ENCODE assay signal across 21 cellular contexts in the genomic region with DNA sequence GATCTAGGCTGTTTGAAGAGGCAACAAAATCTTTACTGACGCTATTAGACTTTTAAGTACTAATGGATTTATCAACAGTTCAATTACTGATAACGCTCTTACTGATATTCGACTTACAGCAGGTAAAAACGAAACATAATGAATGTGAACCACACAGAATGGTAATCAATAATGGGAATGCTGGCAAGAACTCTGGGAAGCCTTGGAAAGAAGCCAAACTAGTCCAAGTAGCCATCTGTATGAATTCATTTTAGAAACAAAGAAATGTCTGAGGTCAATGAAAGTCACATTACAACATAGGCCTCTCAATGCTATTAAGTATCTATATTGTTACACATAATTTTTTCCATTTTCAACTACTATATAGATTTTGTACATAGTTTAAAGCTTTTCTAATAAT.
A peak's percentile ranks its signal among the peaks of the same experiment; 100 is the strongest.
DNase-seq lines count a peak whose midpoint lies in the region; ATAC-seq, FAIRE-seq and TF ChIP-seq lines count a peak whose summit lies in the region.
"Had no signal": no experiment of that assay in that cellular context is flagged by ENCODE, and none has a peak within 500 bp of the region (broad histone marks: within the 10 kb centered on the region; RNA-seq: fewer than 3 reads in every experiment).

No MANE protein-coding gene starts in this region.

- H3K4me1 ChIP-seq in endothelial cell of umbilical vein (ENCODE audit: control insufficient read depth, extremely low read depth, insufficient read depth, low read length) (peaks cover 32% of the 10 kb centered on the region), esophagus muscularis mucosa (no peaks in the 10 kb centered on the region)

- DNase-seq in NCI-H748 (lab: John Stamatoyannopoulos, UW; ENCODE audit: unreplicated experiment): peak; percentile 1
- no peak for DNase-seq in NCI-H748 treated with DMSO at 0.1 percent for 48 hours (lab: John Stamatoyannopoulos, UW)
- DNase-seq in NCI-H446 (lab: John Stamatoyannopoulos, UW): peak; percentile 5 to 43
- DNase-seq in endothelial cell of umbilical vein (ENCODE audit: low read depth, low spot score): peak; percentile 26
- peak; percentile 6 for DNase-seq in pons (ENCODE audit: low spot score)
- no peak for DNase-seq in NK-92 (lab: John Stamatoyannopoulos, UW; ENCODE audit: unreplicated experiment)
- DNase-seq in esophagus muscularis mucosa (ENCODE audit: extremely low spot score): no peak
- DNase-seq: CD8-positive, alpha-beta memory T cell; GF-D8; Kasumi-1; NCI-H1417 treated with DMSO at 0.1 percent for 48 hours; NCI-H2081 treated with DMSO at 0.1 percent for 48 hours; NCI-H510A; OCI-M1; T-helper 2 cell had no signal

- no peak for ATAC-seq in GM21447 (IDR thresholded peaks at IDR 0.05; ENCODE audit: unreplicated experiment)
- ATAC-seq: A549 had no signal

- no TSS peak for BruUV-seq in endothelial cell of umbilical vein (replicated peaks; lab: Mats Ljungman, UMichigan)

- H3K79me2 ChIP-seq in endothelial cell of umbilical vein (ENCODE audit: control insufficient read depth, insufficient read depth, low read length): no peaks in the 10 kb centered on the region

- no peaks in the 10 kb centered on the region for H3K36me3 ChIP-seq in endothelial cell of umbilical vein (ENCODE audit: control insufficient read depth in 2 of 2, extremely low read depth in 1 of 2, insufficient read depth in 2 of 2, low read length in 2 of 2)
- H3K36me3 ChIP-seq in esophagus muscularis mucosa: peaks cover 10 to 35% (median 17%) of the 10 kb centered on the region in 4 donors

- intact Hi-C loops in endothelial cell of umbilical vein (cut with micrococcal nuclease) (no loop called here), esophagus muscularis mucosa (cut with DNase I) (no loop called here)

- no peaks in the 10 kb centered on the region for H3K9me1 ChIP-seq in endothelial cell of umbilical vein (replicated peaks; ENCODE audit: control insufficient read depth, extremely low read depth, insufficient read depth, low read length)

- TF ChIP-seq CTCF in endothelial cell of umbilical vein (IDR thresholded peaks at IDR 0.05; ENCODE audit: extremely low read depth in 1 of 2, insufficient read depth in 1 of 2, low read depth in 1 of 2, low read length in 2 of 2): no peak
- TF ChIP-seq CTCF in esophagus muscularis mucosa (IDR thresholded peaks at IDR 0.05): no peak

- no peaks in the 10 kb centered on the region for H3K27me3 ChIP-seq in endothelial cell of umbilical vein (ENCODE audit: control insufficient read depth in 2 of 2, insufficient read depth in 2 of 2, low read length in 2 of 2)
- H3K27me3 ChIP-seq in esophagus muscularis mucosa: no peaks in the 10 kb centered on the region
- H3K27me3 ChIP-seq: BLaER1 treated with 17β-estradiol and CSF1 and Interleukin-3, amounts not matched to agents 10 nM and 100 nM had no signal

- CTCF ChIA-PET in endothelial cell of umbilical vein (lab: Charles Lee): interaction anchor here (0.9 to 1.0 kb wide), 2 partner anchors 44 to 329 kb away, joined by 3 read pairs; no protein-coding TSS in a partner anchor

- H3K9me3 ChIP-seq in endothelial cell of umbilical vein (replicated peaks; ENCODE audit: control insufficient read depth, insufficient read depth, low read length) (no peaks in the 10 kb centered on the region), esophagus muscularis mucosa (no peaks in the 10 kb centered on the region)
- H3K9me3 ChIP-seq: A549 had no signal

- no peak for FAIRE-seq in endothelial cell of umbilical vein (lab: Jason Lieb, UNC)
- FAIRE-seq: GM18507, H1 had no signal

- no peak overlapping the region for H3K4me3 ChIP-seq in endothelial cell of umbilical vein (replicated peaks in 1 of 3; ENCODE audit: insufficient read depth in 1 of 3, low read depth in 1 of 3, low read length in 3 of 3)
- H3K4me3 ChIP-seq in esophagus muscularis mucosa: no peak overlapping the region
- H3K4me3 ChIP-seq: A549; BLaER1 treated with 17β-estradiol and CSF1 and Interleukin-3, amounts not matched to agents 10 nM and 100 nM had no signal

- H3K27ac ChIP-seq in endothelial cell of umbilical vein (ENCODE audit: insufficient read depth, low read depth, low read length) (no peak overlapping the region), esophagus muscularis mucosa (replicated peaks in 1 of 4) (no peak overlapping the region)
- H3K27ac ChIP-seq: A549; BLaER1 treated with 17β-estradiol and CSF1 and Interleukin-3, amounts not matched to agents 10 nM and 100 nM; RWPE1 had no signal

- POLR2A ChIA-PET in endothelial cell of umbilical vein (lab: Charles Lee): no interaction called here

- H3K9ac ChIP-seq in endothelial cell of umbilical vein (replicated peaks; ENCODE audit: extremely low read depth, insufficient read depth, low read length): no peak overlapping the region
- H3K9ac ChIP-seq: BLaER1 treated with 17β-estradiol and CSF1 and Interleukin-3, amounts not matched to agents 10 nM and 100 nM had no signal

- WGBS in esophagus muscularis mucosa: 81% methylated on average over 4 of the region's 4 CpGs

- TF ChIP-seq EP300 in esophagus muscularis mucosa (IDR thresholded peaks at IDR 0.05): no peak

- H2AFZ ChIP-seq in endothelial cell of umbilical vein (ENCODE audit: low read depth, low read length): no peak overlapping the region

- TF ChIP-seq POLR2A in endothelial cell of umbilical vein (IDR thresholded peaks at IDR 0.05; ENCODE audit: low read depth, low read length): no peak
- TF ChIP-seq POLR2A in esophagus muscularis mucosa (IDR thresholded peaks at IDR 0.05; ENCODE audit: low read depth): no peak

- no peak overlapping the region for H3K4me2 ChIP-seq in endothelial cell of umbilical vein (ENCODE audit: insufficient read depth, low read length)
- H3K4me2 ChIP-seq: A549; BLaER1 treated with 17β-estradiol and CSF1 and Interleukin-3, amounts not matched to agents 10 nM and 100 nM had no signal

- H4K20me1 ChIP-seq in endothelial cell of umbilical vein (replicated peaks; ENCODE audit: control insufficient read depth, extremely low read depth, insufficient read depth, low read length): no peaks in the 10 kb centered on the region

- dilution Hi-C loops in endothelial cell of umbilical vein (cut with MboI; ENCODE audit: extremely low pct_ligation_motif_present, low sequenced_read_pairs): no loop called here

TF ChIP-seq in endothelial cell of umbilical vein, 7 proteins besides CTCF, POLR2A, EP300 and RAD21:
- TF ChIP-seq FOS (IDR thresholded peaks at IDR 0.05; ENCODE audit: borderline replicate concordance, insufficient read depth, low read length): no peak
- TF ChIP-seq, protein P1, sequence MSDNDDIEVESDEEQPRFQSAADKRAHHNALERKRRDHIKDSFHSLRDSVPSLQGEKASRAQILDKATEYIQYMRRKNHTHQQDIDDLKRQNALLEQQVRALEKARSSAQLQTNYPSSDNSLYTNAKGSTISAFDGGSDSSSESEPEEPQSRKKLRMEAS (IDR thresholded peaks at IDR 0.05; ENCODE audit: insufficient read depth, insufficient read length): no peak
- no peak for TF ChIP-seq POLR2AphosphoS5 (IDR thresholded peaks at IDR 0.05; ENCODE audit: insufficient read depth, low read depth, low read length)
- no peak for TF ChIP-seq MYC (IDR thresholded peaks at IDR 0.05; ENCODE audit: low read depth, low read length)
- no peak for TF ChIP-seq JUN (IDR thresholded peaks at IDR 0.05; ENCODE audit: borderline replicate concordance, insufficient read depth, insufficient read length, low read depth)
- TF ChIP-seq GATA2 (IDR thresholded peaks at IDR 0.05; ENCODE audit: insufficient read depth, insufficient read length, low read depth, low read length): no peak
- TF ChIP-seq EZH2 (IDR thresholded peaks at IDR 0.05; ENCODE audit: borderline replicate concordance, low read depth, low read length, severe bottlenecking): no peak

Comparison
In these comparisons a context has a peak if more than half of its experiments do, and no peak if none do; other contexts are left out.
1. DNase-seq: peak in NCI-H748 (single experiment), NCI-H446 (2 of 2), endothelial cell of umbilical vein (single experiment) and pons (single experiment); none in NCI-H748 treated with DMSO at 0.1 percent for 48 hours (single experiment), NK-92 (single experiment) and esophagus muscularis mucosa (single experiment).